12 cellular contexts compared by ENCODE assay signal in the genomic region with DNA sequence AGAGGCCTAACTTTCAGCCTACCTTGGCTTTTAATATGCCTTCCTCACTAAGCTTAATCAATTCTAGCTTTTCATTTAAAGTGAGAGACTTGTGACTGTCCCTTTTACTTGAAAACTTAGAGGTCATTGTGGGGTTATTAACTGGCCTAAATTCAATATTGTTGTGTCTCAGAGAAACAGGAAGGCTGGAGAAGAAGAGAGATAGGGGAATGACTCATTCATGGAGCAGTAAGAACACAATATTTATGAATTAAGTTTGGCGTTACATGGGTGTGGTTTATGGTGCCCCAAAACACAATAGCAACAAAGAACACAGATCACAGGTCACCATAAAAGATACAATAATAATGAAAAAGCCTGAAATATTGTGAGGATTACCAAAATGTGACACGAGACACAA.
"Had no signal": no experiment of that assay in that cellular context is flagged by ENCODE, and none has a peak within 500 bp of the region (broad histone marks: within the 10 kb centered on the region; RNA-seq: fewer than 3 reads in every experiment).

No MANE protein-coding gene starts in this region.

- H3K36me3 ChIP-seq: neutrophil, tibial nerve, vagina had no signal

- H3K27me3 Mint-ChIP-seq: T-helper 17 cell had no signal

- H3K4me3 ChIP-seq: smooth muscle cell, tibial nerve, vagina had no signal

- H3K27ac Mint-ChIP-seq: activated naive CD4-positive, alpha-beta T cell treated with anti-CD3 and anti-CD28 coated beads, Interleukin-2, amount 50 U/mL, for 72 hours; activated T-cell treated with anti-CD3 and anti-CD28 coated beads, Interleukin-2, amount 50 U/mL, for 24 hours; T-helper 17 cell had no signal

- H3K4me1 ChIP-seq: tibial nerve, vagina had no signal

- H3K36me3 Mint-ChIP-seq: activated naive CD4-positive, alpha-beta T cell treated with anti-CD3 and anti-CD28 coated beads, Interleukin-2, amount 50 U/mL, for 72 hours had no signal

- H3K27ac ChIP-seq: neutrophil, tibial nerve, vagina had no signal

- DNase-seq: activated CD4-positive, alpha-beta T cell treated with anti-CD3 and anti-CD28 coated beads, Interleukin-2, amount 50 U/mL, for 4 hours; activated effector memory CD4-positive, alpha-beta T cell treated with anti-CD3 and anti-CD28 coated beads, Interleukin-2, amount 50 U/mL, for 16 hours; activated T-cell treated with anti-CD3 and anti-CD28 coated beads, Interleukin-2, amount 50 U/mL, for 24 hours; amygdala; kidney glomerular epithelial cell; midbrain; T-helper 17 cell had no signal

- H3K4me3 Mint-ChIP-seq: activated T-cell treated with anti-CD3 and anti-CD28 coated beads, Interleukin-2, amount 50 U/mL, for 24 hours; T-helper 17 cell had no signal

- H3K9me3 ChIP-seq: neutrophil, vagina had no signal

- H3K27me3 ChIP-seq: neutrophil, tibial nerve, vagina had no signal

- H3K4me1 Mint-ChIP-seq: T-helper 17 cell had no signal
